ENCODE assay signal across 7 cellular contexts in the genomic region with DNA sequence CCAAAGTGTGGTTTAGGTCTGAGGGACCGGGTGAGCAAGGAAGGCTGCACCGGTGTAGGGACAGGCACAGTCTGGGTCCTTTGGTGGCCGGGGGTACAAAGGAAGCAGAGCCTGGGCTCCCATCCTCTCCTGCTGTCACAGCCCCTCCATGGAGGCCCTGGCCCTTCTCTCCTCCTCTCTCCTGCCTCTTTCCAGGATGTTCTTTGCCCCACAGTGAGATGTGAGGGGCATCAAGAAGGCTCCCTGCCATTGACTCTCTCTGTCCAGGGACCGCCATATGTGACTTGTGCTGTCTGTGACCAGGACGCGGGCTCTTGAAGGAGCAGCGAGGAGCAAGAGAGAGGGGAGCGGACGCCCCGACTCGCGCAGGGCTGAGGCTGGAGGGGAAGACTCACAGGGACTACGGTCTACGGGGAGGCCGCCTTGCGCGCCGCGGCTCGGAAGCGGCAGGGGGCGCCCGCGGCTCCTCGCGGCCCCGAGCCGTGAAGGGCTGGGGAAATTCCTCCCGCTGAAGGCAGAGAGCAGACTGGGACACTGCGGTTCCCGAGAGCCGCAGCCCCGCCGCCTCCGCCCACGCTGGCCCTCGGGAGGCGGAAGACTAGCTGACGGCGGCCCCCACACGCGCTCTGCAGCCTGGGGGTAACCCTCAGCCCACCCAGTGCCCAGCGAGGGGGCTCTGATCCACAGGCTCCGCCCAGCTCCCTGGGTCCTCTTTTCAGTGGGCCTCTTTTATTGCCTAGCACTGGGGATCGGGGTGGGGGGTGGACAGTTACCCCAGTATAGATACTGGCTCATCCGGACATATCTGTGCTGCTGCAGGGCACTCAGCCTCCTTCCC.
DNase-seq lines count a peak whose midpoint lies in the region; ATAC-seq and TF ChIP-seq lines count a peak whose summit lies in the region.

No MANE protein-coding gene starts in this region.

- H3K27me3 ChIP-seq in iPS DF 6.9 (ENCODE audit: control insufficient read depth, insufficient read depth, low read length) = no peaks in the 10 kb centered on the region

- WGBS in iPS DF 6.9 (ENCODE audit: insufficient coverage, insufficient read length) = no CpG with 5 or more reads among the region's 46 CpGs

- no peaks in the 10 kb centered on the region for H3K9me3 ChIP-seq in iPS DF 6.9 (ENCODE audit: control insufficient read depth, insufficient read depth, low read length)

- ATAC-seq in HG02798 (IDR thresholded peaks at IDR 0.05; ENCODE audit: poor library complexity, unreplicated experiment) = peak; percentile 98

- H3K36me3 ChIP-seq in iPS DF 6.9 (ENCODE audit: control insufficient read depth, insufficient read depth, low read length) = no peaks in the 10 kb centered on the region

- H3K4me3 ChIP-seq in astrocyte of the spinal cord (ENCODE audit: low read depth, low read length) = peak overlapping the region; percentile 32
- H3K4me3 ChIP-seq in iPS DF 6.9 (ENCODE audit: low read length) = peak overlapping the region; percentile 31; the same call in 1 of the 2 replicates
- peak overlapping the region; percentile 44 for H3K4me3 ChIP-seq in skeletal muscle cell (ENCODE audit: low read depth, low read length)

- no peaks in the 10 kb centered on the region for H3K4me1 ChIP-seq in iPS DF 6.9 (ENCODE audit: control insufficient read depth, insufficient read depth, low read length)

- in situ Hi-C loops in GM13976 (cut with MboI; ENCODE audit: low sequenced_read_pairs, unreplicated experiment) = loop anchor here (10.0 kb wide), 1 partner anchor 343 kb away; no protein-coding TSS in a partner anchor
- in situ Hi-C loops in astrocyte of the spinal cord (cut with HindIII; ENCODE audit: low sequenced_read_pairs) = no loop called here

- peak; percentile 93 for DNase-seq in GM13976 (ENCODE audit: low spot score)
- DNase-seq in NCI-H1105 treated with DMSO at 0.1 percent for 48 hours (lab: John Stamatoyannopoulos, UW) = peak; percentile 68
- DNase-seq in T-helper 9 cell = peak; percentile 67
- peak; percentile 65 for DNase-seq in astrocyte of the spinal cord (ENCODE audit: low read depth, low spot score)
- DNase-seq in iPS DF 6.9 (ENCODE audit: low read depth, low spot score) = peak; percentile 45
- DNase-seq in skeletal muscle cell (ENCODE audit: low read depth) = peak; percentile 18

- H3K27ac ChIP-seq in iPS DF 6.9 (ENCODE audit: low read length) = no peak overlapping the region

- TF ChIP-seq CTCF in GM13976 (IDR thresholded peaks at IDR 0.05; ENCODE audit: borderline replicate concordance, control extremely low read depth, extremely low read depth, insufficient read depth, missing control alignments) (peak; percentile 94), astrocyte of the spinal cord (IDR thresholded peaks at IDR 0.05; ENCODE audit: low read depth, low read length) (peak; percentile 81)

Comparison
In these comparisons a context has a peak if more than half of its experiments do, and no peak if none do; other contexts are left out.
1. DNase-seq: peak in every context shown above with its lines; median percentile 93 in GM13976; 68 in NCI-H1105 treated with DMSO at 0.1 percent for 48 hours; 67 in T-helper 9 cell; 65 in astrocyte of the spinal cord; 45 in iPS DF 6.9; 18 in skeletal muscle cell.